ENCODE assay signal across 8 cellular contexts in genomic region chr1:185318431-185319151, GRCh38. TPM values are rescaled to one million over a fixed set of nuclear protein-coding genes. Genes with fewer than 3 reads are reported as not detected.
A peak's percentile ranks its signal among the peaks of the same experiment; 100 is the strongest.
DNase-seq lines count a peak whose midpoint lies in the region; ATAC-seq and TF ChIP-seq lines count a peak whose summit lies in the region.

No MANE protein-coding gene starts in this region.

- no peaks in the 10 kb centered on the region for H3K9me3 ChIP-seq in iPS-18c (ENCODE audit: control insufficient read depth, insufficient read depth, low read length)

- no peaks in the 10 kb centered on the region for H3K27me3 Mint-ChIP-seq in T-helper 2 cell treated with Interferon-gamma antibody and Interleukin-4, amounts not matched to agents 5 μg/mL and 100 μg/mL, for 36 hours (ENCODE audit: low read depth)
- H3K27me3 Mint-ChIP-seq in WTC11 (ENCODE audit: low read depth): no peaks in the 10 kb centered on the region

- H3K27ac Mint-ChIP-seq in T-helper 2 cell treated with Interferon-gamma antibody and Interleukin-4, amounts not matched to agents 5 μg/mL and 100 μg/mL, for 36 hours: peak overlapping the region; percentile 97
- peak overlapping the region; percentile 94; the same call in 1 of the 2 replicates for H3K27ac Mint-ChIP-seq in WTC11

- POLR2A ChIA-PET in WTC11 (lab: Charles Lee): no interaction called here

- ATAC-seq in WTC11 (no peak), GM21360 (IDR thresholded peaks at IDR 0.05; ENCODE audit: unreplicated experiment) (no peak)
- ATAC-seq in activated CD4-positive, CD25-positive, alpha-beta regulatory T cell treated with anti-CD3 and anti-CD28 coated beads, Interleukin-2, amount 50 U/mL, for 24 hours: no peak

- peaks cover 37% of the 10 kb centered on the region for H3K4me1 Mint-ChIP-seq in T-helper 2 cell treated with Interferon-gamma antibody and Interleukin-4, amounts not matched to agents 5 μg/mL and 100 μg/mL, for 36 hours (ENCODE audit: low read depth)
- peaks cover 38% of the 10 kb centered on the region for H3K4me1 Mint-ChIP-seq in WTC11

- peaks cover 7% of the 10 kb centered on the region for H3K9me3 Mint-ChIP-seq in T-helper 2 cell treated with Interferon-gamma antibody and Interleukin-4, amounts not matched to agents 5 μg/mL and 100 μg/mL, for 36 hours
- H3K9me3 Mint-ChIP-seq in WTC11: peaks cover 20% of the 10 kb centered on the region

- H3K36me3 Mint-ChIP-seq in T-helper 2 cell treated with Interferon-gamma antibody and Interleukin-4, amounts not matched to agents 5 μg/mL and 100 μg/mL, for 36 hours (ENCODE audit: low read depth): peaks cover 34% of the 10 kb centered on the region
- peaks cover 33% of the 10 kb centered on the region for H3K36me3 Mint-ChIP-seq in WTC11

- no peak for TF ChIP-seq CTCF in WTC11 (IDR thresholded peaks at IDR 0.05)

- peak overlapping the region; percentile 99 for H3K4me3 Mint-ChIP-seq in T-helper 2 cell treated with Interferon-gamma antibody and Interleukin-4, amounts not matched to agents 5 μg/mL and 100 μg/mL, for 36 hours
- H3K4me3 Mint-ChIP-seq in WTC11: peak overlapping the region; percentile 93

- no peak for DNase-seq in T-helper 2 cell treated with Interferon-gamma antibody and Interleukin-4, amounts not matched to agents 5 μg/mL and 100 μg/mL, for 36 hours (ENCODE audit: low spot score)
- DNase-seq in T-helper 2 cell (no peak), WTC11 (ENCODE audit: low spot score) (no peak), superior temporal gyrus (ENCODE audit: extremely low spot score) (peak; percentile 63), SW 1271 (lab: John Stamatoyannopoulos, UW) (no peak)

- 0 out of 2 replicates have a peak overlapping the region, but pooled peaks have one; percentile 60 for H3K4me3 ChIP-seq in iPS-18c (ENCODE audit: insufficient read depth, low read depth, low read length)

- CTCF ChIA-PET in WTC11 (lab: Charles Lee): interaction anchor here (0.6 to 2.9 kb wide), 4 partner anchors 32 to 277 kb away, joined by 3 to 31 read pairs (median 14); no protein-coding TSS in a partner anchor

TF ChIP-seq in WTC11, 78 proteins besides CTCF, POLR2A, EP300 and RAD21 (continues in another document):
- no peak for TF ChIP-seq ZSCAN18 (CRISPR knock-in tag; IDR thresholded peaks at IDR 0.05)
- no peak for TF ChIP-seq ZNF423 (CRISPR knock-in tag; IDR thresholded peaks at IDR 0.05)
- TF ChIP-seq KAT7 (CRISPR knock-in tag; IDR thresholded peaks at IDR 0.05; ENCODE audit: borderline replicate concordance): no peak
- no peak for TF ChIP-seq USF1 (CRISPR knock-in tag; IDR thresholded peaks at IDR 0.05)
- no peak for TF ChIP-seq ZNF425 (CRISPR knock-in tag; conservative IDR thresholded peaks at IDR 0.05)
- TF ChIP-seq ELF4 (CRISPR knock-in tag; IDR thresholded peaks at IDR 0.05; ENCODE audit: low read depth): no peak
- TF ChIP-seq, protein P1, sequence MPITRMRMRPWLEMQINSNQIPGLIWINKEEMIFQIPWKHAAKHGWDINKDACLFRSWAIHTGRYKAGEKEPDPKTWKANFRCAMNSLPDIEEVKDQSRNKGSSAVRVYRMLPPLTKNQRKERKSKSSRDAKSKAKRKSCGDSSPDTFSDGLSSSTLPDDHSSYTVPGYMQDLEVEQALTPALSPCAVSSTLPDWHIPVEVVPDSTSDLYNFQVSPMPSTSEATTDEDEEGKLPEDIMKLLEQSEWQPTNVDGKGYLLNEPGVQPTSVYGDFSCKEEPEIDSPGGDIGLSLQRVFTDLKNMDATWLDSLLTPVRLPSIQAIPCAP (CRISPR knock-in tag; IDR thresholded peaks at IDR 0.05): no peak
- no peak for TF ChIP-seq ZNF121 (CRISPR knock-in tag; IDR thresholded peaks at IDR 0.05)
- no peak for TF ChIP-seq FOXP4 (CRISPR knock-in tag; IDR thresholded peaks at IDR 0.05)
- no peak for TF ChIP-seq SMAD4 (CRISPR knock-in tag; IDR thresholded peaks at IDR 0.05)
- TF ChIP-seq, protein P2, sequence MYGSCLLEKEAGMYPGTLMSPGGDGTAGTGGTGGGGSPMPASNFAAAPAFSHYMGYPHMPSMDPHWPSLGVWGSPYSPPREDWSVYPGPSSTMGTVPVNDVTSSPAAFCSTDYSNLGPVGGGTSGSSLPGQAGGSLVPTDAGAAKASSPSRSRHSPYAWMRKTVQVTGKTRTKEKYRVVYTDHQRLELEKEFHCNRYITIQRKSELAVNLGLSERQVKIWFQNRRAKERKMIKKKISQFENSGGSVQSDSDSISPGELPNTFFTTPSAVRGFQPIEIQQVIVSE (CRISPR knock-in tag; IDR thresholded peaks at IDR 0.05; ENCODE audit: borderline replicate concordance): no peak
- no peak for TF ChIP-seq JUN (CRISPR knock-in tag; IDR thresholded peaks at IDR 0.05)
- no peak for TF ChIP-seq TCF7 (CRISPR knock-in tag; IDR thresholded peaks at IDR 0.05; ENCODE audit: low read depth)
- TF ChIP-seq ZMAT4 (CRISPR knock-in tag; IDR thresholded peaks at IDR 0.05): no peak
- no peak for TF ChIP-seq ESRRA (CRISPR knock-in tag; IDR thresholded peaks at IDR 0.05; ENCODE audit: borderline replicate concordance)
- TF ChIP-seq FOXP1 (CRISPR knock-in tag; IDR thresholded peaks at IDR 0.05; ENCODE audit: borderline replicate concordance): no peak
- TF ChIP-seq TEAD1 (CRISPR knock-in tag; IDR thresholded peaks at IDR 0.05): no peak
- no peak for TF ChIP-seq ZNF512 (CRISPR knock-in tag; IDR thresholded peaks at IDR 0.05; ENCODE audit: borderline replicate concordance)

RNA-seq across cellular contexts. Expression of gene IVNS1ABP, which starts 1.5 kb away (rescaled TPM):
- 141 to 159 TPM (median 141 TPM) in 3 replicates for total RNA-seq in WTC11 (2021)
